7 cellular contexts compared by ENCODE assay signal in genomic region chr2:134119117-134119671, GRCh38.
DNase-seq lines count a peak whose midpoint lies in the region; ATAC-seq and TF ChIP-seq lines count a peak whose summit lies in the region.

No MANE protein-coding gene starts in this region.

- H3F3A ChIP-seq in PC-3 (ENCODE audit: low read length, unreplicated experiment), result no peaks in the 10 kb centered on the region

- ATAC-seq in GM18868 (IDR thresholded peaks at IDR 0.05; ENCODE audit: unreplicated experiment) (peak; percentile 14), HG02623 (IDR thresholded peaks at IDR 0.05; ENCODE audit: unreplicated experiment) (peak; percentile 6), PC-3 (no peak)

- no peaks in the 10 kb centered on the region for H3K36me3 ChIP-seq in PC-3 (ENCODE audit: low read depth, low read length)
- no peaks in the 10 kb centered on the region for H3K36me3 ChIP-seq in esophagus muscularis mucosa
- no peaks in the 10 kb centered on the region for H3K36me3 ChIP-seq in sigmoid colon

- CTCF ChIA-PET in PC-3 (lab: Charles Lee), result interaction anchor here (0.7 to 2.2 kb wide), 8 partner anchors 124 to 332 kb away, joined by 3 to 15 read pairs (median 6); no protein-coding TSS in a partner anchor

- POLR2A ChIA-PET in PC-3 (lab: Charles Lee; ENCODE audit: unreplicated experiment), result no interaction called here

- peaks cover 41% of the 10 kb centered on the region for H3K79me2 ChIP-seq in PC-3 (ENCODE audit: low read length)

- H4K20me1 ChIP-seq in PC-3 (ENCODE audit: low read length), result peaks cover 20% of the 10 kb centered on the region; the same call in 1 of the 2 replicates

- H3K9me2 ChIP-seq in PC-3 (replicated peaks; ENCODE audit: low read length), result no peaks in the 10 kb centered on the region

- WGBS in esophagus muscularis mucosa, result 39% methylated on average over 8 of the region's 8 CpGs
- WGBS in sigmoid colon, 2 donors, result 21 to 32% methylated on average over 8 of the region's 8 CpGs

- H3K9ac ChIP-seq in PC-3 (ENCODE audit: low read length), result peak overlapping the region; percentile 78; the same call in 1 of the 2 replicates

- TF ChIP-seq POLR2A in esophagus muscularis mucosa (IDR thresholded peaks at IDR 0.05; ENCODE audit: low read depth) (no peak), sigmoid colon (IDR thresholded peaks at IDR 0.05) (no peak)

- H2AFZ ChIP-seq in PC-3 (ENCODE audit: low read length), result peak overlapping the region; percentile 97

- H3K4me3 ChIP-seq in PC-3 (ENCODE audit: low read length), result peak overlapping the region; percentile 94
- peak overlapping the region; percentile 84 to 98 (median 90) for H3K4me3 ChIP-seq in esophagus muscularis mucosa
- H3K4me3 ChIP-seq in sigmoid colon, result peak overlapping the region in 3 of 4 donors; percentile 82 to 97 (median 95)

- TSS peak; percentile 15 for BruUV-seq in PC-3 (replicated peaks; lab: Mats Ljungman, UMichigan)

- peaks cover 12% of the 10 kb centered on the region for H3K4me1 ChIP-seq in PC-3 (ENCODE audit: insufficient read depth, low read length)
- peaks cover 39 to 49% (median 42%) of the 10 kb centered on the region in 4 donors for H3K4me1 ChIP-seq in esophagus muscularis mucosa
- H3K4me1 ChIP-seq in sigmoid colon, result peaks cover 0 to 30% (median 18%) of the 10 kb centered on the region in 4 donors

- H3K27me3 ChIP-seq in PC-3 (ENCODE audit: low read length) (no peaks in the 10 kb centered on the region), esophagus muscularis mucosa (no peaks in the 10 kb centered on the region), sigmoid colon (no peaks in the 10 kb centered on the region)

- no peak for TF ChIP-seq EP300 in esophagus muscularis mucosa (IDR thresholded peaks at IDR 0.05)
- no peak for TF ChIP-seq EP300 in sigmoid colon (IDR thresholded peaks at IDR 0.05)

- DNase-seq in PC-3, result no peak
- DNase-seq in esophagus muscularis mucosa (ENCODE audit: extremely low spot score), result no peak
- DNase-seq in sigmoid colon, result no peak
- DNase-seq in mucosa of gallbladder (ENCODE audit: low spot score), result no peak
- DNase-seq in 8988T, result no peak

- H3K27ac ChIP-seq in PC-3 (ENCODE audit: low read length), result no peak overlapping the region
- peak overlapping the region; percentile 88 to 95 (median 93) for H3K27ac ChIP-seq in esophagus muscularis mucosa (replicated peaks in 1 of 4)
- H3K27ac ChIP-seq in sigmoid colon, result peak overlapping the region; percentile 91 to 96 (median 94)

- no peak for TF ChIP-seq CTCF in PC-3 (conservative IDR thresholded peaks at IDR 0.05; ENCODE audit: low read depth, low read length)
- no peak for TF ChIP-seq CTCF in esophagus muscularis mucosa (IDR thresholded peaks at IDR 0.05)
- no peak for TF ChIP-seq CTCF in sigmoid colon (IDR thresholded peaks at IDR 0.05)

- peak overlapping the region; percentile 98 for H3K4me2 ChIP-seq in PC-3 (ENCODE audit: low read length)

- intact Hi-C loops in PC-3 (cut with micrococcal nuclease) (loop anchor here (5.0 kb wide), 2 partner anchors 88 to 238 kb away; no protein-coding TSS in a partner anchor), esophagus muscularis mucosa (cut with DNase I) (loop anchor here (2.0 to 5.0 kb wide), 3 partner anchors 88 to 294 kb away; no protein-coding TSS in a partner anchor), sigmoid colon (cut with DNase I) (loop anchor here (5.0 kb wide), 1 partner anchor 778 kb away; no protein-coding TSS in a partner anchor)

- no peaks in the 10 kb centered on the region for H3K9me3 ChIP-seq in PC-3 (ENCODE audit: low read length)
- H3K9me3 ChIP-seq in esophagus muscularis mucosa, result no peaks in the 10 kb centered on the region
- no peaks in the 10 kb centered on the region for H3K9me3 ChIP-seq in sigmoid colon
